ENCODE assay signal across 12 cellular contexts in genomic region chrX:143047511-143047910, GRCh38. TPM values are rescaled to one million over a fixed set of nuclear protein-coding genes. Genes with fewer than 3 reads are reported as not detected.
"Had no signal": no experiment of that assay in that cellular context is flagged by ENCODE, and none has a peak within 500 bp of the region (broad histone marks: within the 10 kb centered on the region; RNA-seq: fewer than 3 reads in every experiment).

No MANE protein-coding gene starts in this region.

- H3K27ac Mint-ChIP-seq: GM23338, H9, HFFc6 had no signal

- DNase-seq: GM23248, GOT3, H7, H9, HCEC 1CT, HFFc6 had no signal

- H3K9ac ChIP-seq: GM23248 had no signal

- H3K9me3 ChIP-seq: HAP-1 had no signal

- H3K4me2 ChIP-seq: GM23338 had no signal

- H3K4me1 ChIP-seq: HAP-1 had no signal

- H3K4me3 Mint-ChIP-seq: GM23338, H9, HFFc6 had no signal

- H3K36me3 ChIP-seq: HAP-1 had no signal

- H3K27ac ChIP-seq: GM23248 had no signal

- H2AFZ ChIP-seq: GM23248, GM23338 had no signal

- H3K4me1 Mint-ChIP-seq: GM23338, H9 had no signal

- ATAC-seq: GM23338, HCT116 had no signal

- H3K4me3 ChIP-seq: GM23248, GM23338, HAP-1 had no signal

- FAIRE-seq: H1, H54 had no signal

RNA-seq across cellular contexts. Expression of gene SPANXN4, which starts 21.8 kb away (rescaled TPM):
- total RNA-seq: GM23248, GM23338, H1, H4, H7, H9, HFFc6 had no signal
- polyA plus RNA-seq: GM23248, GM23338, H1 had no signal
